In the genomic region with DNA sequence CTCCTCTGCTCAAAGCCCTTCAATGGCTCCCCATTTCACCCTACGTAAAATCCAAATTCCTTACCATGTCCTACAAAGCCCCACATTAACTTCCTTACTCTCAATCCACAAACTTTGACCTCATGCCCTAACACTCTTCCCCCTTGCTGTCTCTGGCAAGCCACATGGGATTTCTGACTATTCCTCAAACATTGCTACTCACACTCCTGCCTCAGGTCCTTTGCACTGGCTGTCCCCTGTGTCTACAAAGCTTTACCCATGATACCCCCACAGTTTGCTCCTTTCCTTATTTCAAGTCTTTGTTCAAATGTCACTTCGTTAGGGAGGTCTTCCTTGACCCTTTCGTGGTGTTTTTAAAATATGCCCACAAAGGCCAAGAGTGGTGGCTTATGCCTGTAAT, we compare ENCODE assay signal across 9 cellular contexts.
"Had no signal": no experiment of that assay in that cellular context is flagged by ENCODE, and none has a peak within 500 bp of the region (broad histone marks: within the 10 kb centered on the region; RNA-seq: fewer than 3 reads in every experiment).

No MANE protein-coding gene starts in this region.

- FAIRE-seq: H1, H54, HTR-8/SVneo had no signal

- H2AFZ ChIP-seq: GM23338 had no signal

- H3K4me3 ChIP-seq: GM23338 had no signal

- H3K36me3 Mint-ChIP-seq: IgD-negative memory B cell had no signal

- H3K27me3 Mint-ChIP-seq: IgD-negative memory B cell had no signal

- H3K4me2 ChIP-seq: GM23338 had no signal

- H3K27ac Mint-ChIP-seq: GM23338, H9, HFFc6, IgD-negative memory B cell had no signal

- ATAC-seq: GM23338 had no signal

- H3K9me3 Mint-ChIP-seq: GM23338, H9, HFFc6, IgD-negative memory B cell had no signal

- DNase-seq: H9, HCEC 1CT, HFFc6, KG1 had no signal

- H3K4me3 Mint-ChIP-seq: GM23338, H9, HFFc6, IgD-negative memory B cell had no signal
